In genomic region chr1:3900969-3901529, GRCh38 we compare ENCODE assay signal across 8 cellular contexts. TPM values are rescaled to one million over a fixed set of nuclear protein-coding genes. Genes with fewer than 3 reads are reported as not detected.
A peak's percentile ranks its signal among the peaks of the same experiment; 100 is the strongest.
DNase-seq lines count a peak whose midpoint lies in the region; ATAC-seq and TF ChIP-seq lines count a peak whose summit lies in the region.

No MANE protein-coding gene starts in this region.

- DNase-seq in DMS79 treated with DMSO at 0.1 percent for 48 hours (lab: John Stamatoyannopoulos, UW) (peak; percentile 11), KBM-7 (peak; percentile 95), SHP77 treated with DMSO at 0.1 percent for 48 hours (lab: John Stamatoyannopoulos, UW) (peak; percentile 71), foreskin fibroblast (peak; percentile 96 to 99), neural crest cell (ENCODE audit: low read depth, low spot score) (peak; percentile 95), stomach (peak; percentile 99)
- DNase-seq in activated naive CD4-positive, alpha-beta T cell (lab: John Stamatoyannopoulos, UW), result peak in 3 of 4 experiments; percentile 57 to 63 (median 62)

- TF ChIP-seq POLR2A in stomach (IDR thresholded peaks at IDR 0.05), result no peak

- no peaks in the 10 kb centered on the region for H3K27me3 ChIP-seq in stomach

- intact Hi-C loops in stomach (cut with DNase I; ENCODE audit: low total_unique reads), result no loop called here

- H3K4me1 Mint-ChIP-seq in neural crest cell, result peaks cover 32% of the 10 kb centered on the region

- in situ Hi-C loops in KBM-7 (cut with MboI; ENCODE audit: low pct_unique_long_range_greater_than_20kb, low sequenced_read_pairs), result no loop called here

- peaks cover 3% of the 10 kb centered on the region for H3K27me3 Mint-ChIP-seq in neural crest cell (ENCODE audit: low read depth)

- H3K27ac ChIP-seq in stomach, result peak overlapping the region; percentile 93 to 97 (median 96)

- peaks cover 4% of the 10 kb centered on the region for H3K36me3 Mint-ChIP-seq in neural crest cell (ENCODE audit: low read depth)

- H3K4me3 ChIP-seq in foreskin fibroblast (ENCODE audit: low read depth in 1 of 2, low read length in 2 of 2) (peak overlapping the region; percentile 84 to 97), stomach (peak overlapping the region; percentile 80 to 99 (median 94))

- peaks cover 0 to 1% (median 0%) of the 10 kb centered on the region in 4 donors for H3K36me3 ChIP-seq in stomach

- H3K9me3 Mint-ChIP-seq in neural crest cell, result no peaks in the 10 kb centered on the region

- H3K9me3 ChIP-seq in stomach, result peaks cover 0 to 14% (median 7%) of the 10 kb centered on the region in 4 donors

- ATAC-seq in GM21723 (IDR thresholded peaks at IDR 0.05; ENCODE audit: unreplicated experiment), result peak; percentile 58

- WGBS in stomach, 5 donors, result 0 to 2% (median 1%) methylated on average over 14 to 51 of the region's 51 CpGs

- H3K4me1 ChIP-seq in stomach, result peaks cover 9 to 38% (median 19%) of the 10 kb centered on the region in 4 donors

- H3K4me3 Mint-ChIP-seq in neural crest cell, result peak overlapping the region; percentile 99

- TF ChIP-seq CTCF in foreskin fibroblast (IDR thresholded peaks at IDR 0.05; ENCODE audit: low read depth, low read length) (no peak), neural crest cell (conservative IDR thresholded peaks at IDR 0.05) (peak; percentile 20), stomach (IDR thresholded peaks at IDR 0.05) (no peak)

- peak overlapping the region; percentile 99 for H3K27ac Mint-ChIP-seq in neural crest cell (ENCODE audit: unreplicated experiment)

- TF ChIP-seq EP300 in stomach (IDR thresholded peaks at IDR 0.05), result no peak

RNA-seq across cellular contexts. Expression of gene C1orf174, which starts 1.0 kb away (rescaled TPM):
- 36.8 and 39.6 TPM in 2 replicates for total RNA-seq in neural crest cell
- total RNA-seq in stomach, result 100 to 1,000 TPM in 1 of 5 donors, 10 to 100 TPM in 4; 17.3 to 124 (median 28.7) TPM
- 10 to 100 TPM; 13.1 to 18.6 (median 13.5) TPM for polyA plus RNA-seq in stomach

RNA-seq across cellular contexts. Expression of gene DFFB, which starts 43.8 kb away (rescaled TPM):
- total RNA-seq in neural crest cell (11.3 and 13.1 TPM in 2 replicates), stomach (1 to 10 TPM; 1.2 to 9.3 (median 5.0) TPM)
- 1 to 10 TPM; 3.7 to 5.2 (median 4.6) TPM for polyA plus RNA-seq in stomach

RNA-seq across cellular contexts. Expression of gene CEP104, which starts 44.0 kb away (rescaled TPM):
- total RNA-seq in neural crest cell (36.2 and 37.3 TPM in 2 replicates), stomach (100 to 1,000 TPM in 1 of 5 donors, 10 to 100 TPM in 4; 26.6 to 128 (median 35.5) TPM)
- 10 to 100 TPM in 1 of 3 donors, 1 to 10 TPM in 2; 7.0 to 11.7 (median 9.6) TPM for polyA plus RNA-seq in stomach

Comparison
In these comparisons a context has a peak if more than half of its experiments do, and no peak if none do; other contexts are left out.
1. Peak in every context shown above with its lines: DNase-seq, ATAC-seq, H3K4me3 ChIP-seq and H3K27ac ChIP-seq.
2. DNase-seq: peak in every context shown above with its lines; median percentile 99 in stomach; 98 in foreskin fibroblast; 95 in KBM-7; 95 in neural crest cell; 71 in SHP77 treated with DMSO at 0.1 percent for 48 hours; 62 in activated naive CD4-positive, alpha-beta T cell; 11 in DMS79 treated with DMSO at 0.1 percent for 48 hours.